In genomic region chr18:77482190-77482928, GRCh38 we compare ENCODE assay signal across 14 cellular contexts.
"Had no signal": no experiment of that assay in that cellular context is flagged by ENCODE, and none has a peak within 500 bp of the region (broad histone marks: within the 10 kb centered on the region; RNA-seq: fewer than 3 reads in every experiment).

No MANE protein-coding gene starts in this region.

- H3K27me3 ChIP-seq: esophagus squamous epithelium, thyroid gland had no signal

- H3K27ac Mint-ChIP-seq: activated CD4-positive, alpha-beta memory T cell treated with anti-CD3 and anti-CD28 coated beads, Interleukin-2, amount 10 ng/mL, durations not matched to agents 7 days and 5 days; activated naive CD8-positive, alpha-beta T cell treated with anti-CD3 and anti-CD28 coated beads, Interleukin-2, amount 10 ng/mL, durations not matched to agents 7 days and 5 days; memory B cell; natural killer cell treated with Interleukin-12 subunit alpha and Interleukin-12 subunit beta and Interleukin-15 and Interleukin-18, amount 100 ng/mL, for 72 hours; progenitor cell of endocrine pancreas had no signal

- H3K4me1 Mint-ChIP-seq: activated CD4-positive, alpha-beta memory T cell treated with anti-CD3 and anti-CD28 coated beads, Interleukin-2, amount 10 ng/mL, durations not matched to agents 7 days and 5 days; activated naive CD8-positive, alpha-beta T cell treated with anti-CD3 and anti-CD28 coated beads, Interleukin-2, amount 10 ng/mL, durations not matched to agents 7 days and 5 days had no signal

- H3K4me1 ChIP-seq: esophagus squamous epithelium, thyroid gland had no signal

- H3K36me3 ChIP-seq: esophagus squamous epithelium, thyroid gland had no signal

- H3K4me3 ChIP-seq: esophagus squamous epithelium, thyroid gland had no signal

- H3K36me3 Mint-ChIP-seq: activated naive CD8-positive, alpha-beta T cell treated with anti-CD3 and anti-CD28 coated beads, Interleukin-2, amount 10 ng/mL, durations not matched to agents 7 days and 5 days; natural killer cell treated with Interleukin-12 subunit alpha and Interleukin-12 subunit beta and Interleukin-15 and Interleukin-18, amount 100 ng/mL, for 72 hours had no signal

- H3K27ac ChIP-seq: esophagus squamous epithelium, thyroid gland had no signal

- H3K27me3 Mint-ChIP-seq: activated naive CD8-positive, alpha-beta T cell treated with anti-CD3 and anti-CD28 coated beads, Interleukin-2, amount 10 ng/mL, durations not matched to agents 7 days and 5 days had no signal

- H3K9me3 ChIP-seq: esophagus squamous epithelium, thyroid gland had no signal

- ATAC-seq: left colon; natural killer cell treated with Interleukin-12 subunit alpha and Interleukin-12 subunit beta and Interleukin-15 and Interleukin-18, amount 100 ng/mL, for 72 hours; right cardiac atrium had no signal

- H3K4me3 Mint-ChIP-seq: activated CD4-positive, alpha-beta memory T cell treated with anti-CD3 and anti-CD28 coated beads, Interleukin-2, amount 10 ng/mL, durations not matched to agents 7 days and 5 days; activated naive CD8-positive, alpha-beta T cell treated with anti-CD3 and anti-CD28 coated beads, Interleukin-2, amount 10 ng/mL, durations not matched to agents 7 days and 5 days; memory B cell; natural killer cell treated with Interleukin-12 subunit alpha and Interleukin-12 subunit beta and Interleukin-15 and Interleukin-18, amount 100 ng/mL, for 72 hours had no signal

- DNase-seq: activated CD4-positive, alpha-beta memory T cell treated with anti-CD3 and anti-CD28 coated beads, Interleukin-2, amount 10 ng/mL, durations not matched to agents 7 days and 5 days; activated CD8-positive, alpha-beta memory T cell treated with anti-CD3 and anti-CD28 coated beads, Interleukin-2, amount 50 U/mL, for 4 hours; activated naive CD8-positive, alpha-beta T cell treated with anti-CD3 and anti-CD28 coated beads, Interleukin-2, amount 10 ng/mL, durations not matched to agents 7 days and 5 days; anterior cingulate cortex; esophagus squamous epithelium; glutamatergic neuron; left colon; occipital lobe; right cardiac atrium; small intestine; thyroid gland had no signal

- H3K9me3 Mint-ChIP-seq: activated CD4-positive, alpha-beta memory T cell treated with anti-CD3 and anti-CD28 coated beads, Interleukin-2, amount 10 ng/mL, durations not matched to agents 7 days and 5 days; activated naive CD8-positive, alpha-beta T cell treated with anti-CD3 and anti-CD28 coated beads, Interleukin-2, amount 10 ng/mL, durations not matched to agents 7 days and 5 days; natural killer cell treated with Interleukin-12 subunit alpha and Interleukin-12 subunit beta and Interleukin-15 and Interleukin-18, amount 100 ng/mL, for 72 hours had no signal
